ENCODE assay signal across 1 cellular context in genomic region chr2:153487482-153487881, GRCh38.
TF ChIP-seq lines count a peak whose summit lies in the region.

No MANE protein-coding gene starts in this region.

TF ChIP-seq in H1, 55 proteins besides CTCF, POLR2A, EP300 and RAD21:
- TF ChIP-seq USF2 (IDR thresholded peaks at IDR 0.05; ENCODE audit: low read length) = no peak
- no peak for TF ChIP-seq EGR1 (IDR thresholded peaks at IDR 0.05; ENCODE audit: borderline replicate concordance, low read depth, low read length)
- TF ChIP-seq CHD1 (IDR thresholded peaks at IDR 0.05; ENCODE audit: low read depth, low read length) = no peak
